1 cellular context compared by ENCODE assay signal in the genomic region with DNA sequence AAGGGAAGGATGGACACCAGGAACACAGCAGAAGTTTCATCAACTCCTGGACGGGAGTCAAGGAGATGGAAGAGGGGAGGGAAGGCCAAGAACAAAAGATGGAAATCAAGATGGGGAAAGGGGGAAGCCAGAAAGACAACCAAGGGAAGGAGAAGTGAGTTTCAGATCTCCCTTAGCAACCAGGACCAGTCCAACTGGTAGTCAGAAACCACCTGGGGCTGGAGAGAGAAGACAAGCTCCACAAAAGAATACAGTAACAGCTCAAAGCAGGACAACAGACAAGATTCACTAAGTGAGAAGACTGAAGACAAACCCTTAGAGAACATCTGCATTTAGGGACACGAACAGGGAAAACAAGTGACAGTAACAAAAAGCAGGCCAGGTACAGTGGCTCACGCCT.
TF ChIP-seq lines count a peak whose summit lies in the region.

No MANE protein-coding gene starts in this region.

TF ChIP-seq in HepG2, 621 proteins besides CTCF, POLR2A, EP300 and RAD21:
- TF ChIP-seq BRD4 (CRISPR knock-in tag; IDR thresholded peaks at IDR 0.05) (no peak), HOXA3 (CRISPR knock-in tag; IDR thresholded peaks at IDR 0.05) (no peak), SOX5 (CRISPR knock-in tag; IDR thresholded peaks at IDR 0.05; ENCODE audit: borderline replicate concordance) (no peak), ZNF781 (CRISPR knock-in tag; IDR thresholded peaks at IDR 0.05; ENCODE audit: borderline replicate concordance, not compliant biosample characterization) (no peak), ZNF83 (CRISPR knock-in tag; IDR thresholded peaks at IDR 0.05; ENCODE audit: borderline replicate concordance) (no peak), AKAP8 (CRISPR knock-in tag; IDR thresholded peaks at IDR 0.05) (no peak), ERF (CRISPR knock-in tag; IDR thresholded peaks at IDR 0.05) (no peak), ZNF446 (CRISPR knock-in tag; IDR thresholded peaks at IDR 0.05) (no peak), TBX3 (IDR thresholded peaks at IDR 0.05; ENCODE audit: borderline replicate concordance) (no peak), ZFP36 (IDR thresholded peaks at IDR 0.05; ENCODE audit: borderline replicate concordance, low read depth, low read length, partially characterized antibody) (no peak), HOXA9 (CRISPR knock-in tag; IDR thresholded peaks at IDR 0.05; ENCODE audit: borderline replicate concordance) (no peak), KAT8 (CRISPR knock-in tag; IDR thresholded peaks at IDR 0.05) (no peak), ZNF629 (CRISPR knock-in tag; conservative IDR thresholded peaks at IDR 0.05) (no peak)
- TF ChIP-seq, protein P1, sequence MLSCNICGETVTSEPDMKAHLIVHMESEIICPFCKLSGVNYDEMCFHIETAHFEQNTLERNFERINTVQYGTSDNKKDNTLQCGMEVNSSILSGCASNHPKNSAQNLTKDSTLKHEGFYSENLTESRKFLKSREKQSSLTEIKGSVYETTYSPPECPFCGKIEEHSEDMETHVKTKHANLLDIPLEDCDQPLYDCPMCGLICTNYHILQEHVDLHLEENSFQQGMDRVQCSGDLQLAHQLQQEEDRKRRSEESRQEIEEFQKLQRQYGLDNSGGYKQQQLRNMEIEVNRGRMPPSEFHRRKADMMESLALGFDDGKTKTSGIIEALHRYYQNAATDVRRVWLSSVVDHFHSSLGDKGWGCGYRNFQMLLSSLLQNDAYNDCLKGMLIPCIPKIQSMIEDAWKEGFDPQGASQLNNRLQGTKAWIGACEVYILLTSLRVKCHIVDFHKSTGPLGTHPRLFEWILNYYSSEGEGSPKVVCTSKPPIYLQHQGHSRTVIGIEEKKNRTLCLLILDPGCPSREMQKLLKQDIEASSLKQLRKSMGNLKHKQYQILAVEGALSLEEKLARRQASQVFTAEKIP (CRISPR knock-in tag; IDR thresholded peaks at IDR 0.05; ENCODE audit: borderline replicate concordance): no peak
- TF ChIP-seq, protein P2, sequence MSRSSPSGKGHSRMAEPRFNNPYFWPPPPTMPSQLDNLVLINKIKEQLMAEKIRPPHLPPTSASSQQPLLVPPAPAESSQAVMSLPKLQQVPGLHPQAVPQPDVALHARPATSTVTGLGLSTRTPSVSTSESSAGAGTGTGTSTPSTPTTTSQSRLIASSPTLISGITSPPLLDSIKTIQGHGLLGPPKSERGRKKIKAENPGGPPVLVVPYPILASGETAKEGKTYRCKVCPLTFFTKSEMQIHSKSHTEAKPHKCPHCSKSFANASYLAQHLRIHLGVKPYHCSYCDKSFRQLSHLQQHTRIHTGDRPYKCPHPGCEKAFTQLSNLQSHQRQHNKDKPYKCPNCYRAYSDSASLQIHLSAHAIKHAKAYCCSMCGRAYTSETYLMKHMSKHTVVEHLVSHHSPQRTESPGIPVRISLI (CRISPR knock-in tag; IDR thresholded peaks at IDR 0.05; ENCODE audit: borderline replicate concordance): no peak
- TF ChIP-seq, protein P3, sequence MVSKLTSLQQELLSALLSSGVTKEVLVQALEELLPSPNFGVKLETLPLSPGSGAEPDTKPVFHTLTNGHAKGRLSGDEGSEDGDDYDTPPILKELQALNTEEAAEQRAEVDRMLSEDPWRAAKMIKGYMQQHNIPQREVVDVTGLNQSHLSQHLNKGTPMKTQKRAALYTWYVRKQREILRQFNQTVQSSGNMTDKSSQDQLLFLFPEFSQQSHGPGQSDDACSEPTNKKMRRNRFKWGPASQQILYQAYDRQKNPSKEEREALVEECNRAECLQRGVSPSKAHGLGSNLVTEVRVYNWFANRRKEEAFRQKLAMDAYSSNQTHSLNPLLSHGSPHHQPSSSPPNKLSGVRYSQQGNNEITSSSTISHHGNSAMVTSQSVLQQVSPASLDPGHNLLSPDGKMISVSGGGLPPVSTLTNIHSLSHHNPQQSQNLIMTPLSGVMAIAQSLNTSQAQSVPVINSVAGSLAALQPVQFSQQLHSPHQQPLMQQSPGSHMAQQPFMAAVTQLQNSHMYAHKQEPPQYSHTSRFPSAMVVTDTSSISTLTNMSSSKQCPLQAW (CRISPR knock-in tag; IDR thresholded peaks at IDR 0.05): no peak
- TF ChIP-seq, protein P4, sequence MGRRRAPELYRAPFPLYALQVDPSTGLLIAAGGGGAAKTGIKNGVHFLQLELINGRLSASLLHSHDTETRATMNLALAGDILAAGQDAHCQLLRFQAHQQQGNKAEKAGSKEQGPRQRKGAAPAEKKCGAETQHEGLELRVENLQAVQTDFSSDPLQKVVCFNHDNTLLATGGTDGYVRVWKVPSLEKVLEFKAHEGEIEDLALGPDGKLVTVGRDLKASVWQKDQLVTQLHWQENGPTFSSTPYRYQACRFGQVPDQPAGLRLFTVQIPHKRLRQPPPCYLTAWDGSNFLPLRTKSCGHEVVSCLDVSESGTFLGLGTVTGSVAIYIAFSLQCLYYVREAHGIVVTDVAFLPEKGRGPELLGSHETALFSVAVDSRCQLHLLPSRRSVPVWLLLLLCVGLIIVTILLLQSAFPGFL (CRISPR knock-in tag; IDR thresholded peaks at IDR 0.05): no peak
- TF ChIP-seq, protein P5, sequence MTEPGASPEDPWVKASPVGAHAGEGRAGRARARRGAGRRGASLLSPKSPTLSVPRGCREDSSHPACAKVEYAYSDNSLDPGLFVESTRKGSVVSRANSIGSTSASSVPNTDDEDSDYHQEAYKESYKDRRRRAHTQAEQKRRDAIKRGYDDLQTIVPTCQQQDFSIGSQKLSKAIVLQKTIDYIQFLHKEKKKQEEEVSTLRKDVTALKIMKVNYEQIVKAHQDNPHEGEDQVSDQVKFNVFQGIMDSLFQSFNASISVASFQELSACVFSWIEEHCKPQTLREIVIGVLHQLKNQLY (CRISPR knock-in tag; IDR thresholded peaks at IDR 0.05): no peak
- TF ChIP-seq, protein P6, sequence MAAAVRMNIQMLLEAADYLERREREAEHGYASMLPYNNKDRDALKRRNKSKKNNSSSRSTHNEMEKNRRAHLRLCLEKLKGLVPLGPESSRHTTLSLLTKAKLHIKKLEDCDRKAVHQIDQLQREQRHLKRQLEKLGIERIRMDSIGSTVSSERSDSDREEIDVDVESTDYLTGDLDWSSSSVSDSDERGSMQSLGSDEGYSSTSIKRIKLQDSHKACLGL (CRISPR knock-in tag; IDR thresholded peaks at IDR 0.05): no peak
- TF ChIP-seq, protein P7, sequence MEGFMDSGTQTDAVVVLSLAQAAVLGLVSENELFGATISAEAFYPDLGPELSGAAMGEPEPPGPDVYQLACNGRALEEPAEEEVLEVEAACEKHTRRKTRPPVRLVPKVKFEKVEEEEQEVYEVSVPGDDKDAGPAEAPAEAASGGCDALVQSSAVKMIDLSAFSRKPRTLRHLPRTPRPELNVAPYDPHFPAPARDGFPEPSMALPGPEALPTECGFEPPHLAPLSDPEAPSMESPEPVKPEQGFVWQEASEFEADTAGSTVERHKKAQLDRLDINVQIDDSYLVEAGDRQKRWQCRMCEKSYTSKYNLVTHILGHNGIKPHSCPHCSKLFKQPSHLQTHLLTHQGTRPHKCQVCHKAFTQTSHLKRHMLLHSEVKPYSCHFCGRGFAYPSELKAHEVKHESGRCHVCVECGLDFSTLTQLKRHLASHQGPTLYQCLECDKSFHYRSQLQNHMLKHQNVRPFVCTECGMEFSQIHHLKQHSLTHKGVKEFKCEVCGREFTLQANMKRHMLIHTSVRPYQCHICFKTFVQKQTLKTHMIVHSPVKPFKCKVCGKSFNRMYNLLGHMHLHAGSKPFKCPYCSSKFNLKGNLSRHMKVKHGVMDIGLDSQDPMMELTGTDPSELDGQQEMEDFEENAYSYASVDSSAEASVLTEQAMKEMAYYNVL (CRISPR knock-in tag; IDR thresholded peaks at IDR 0.05; ENCODE audit: borderline replicate concordance): no peak
